15 cellular contexts compared by ENCODE assay signal in the genomic region with DNA sequence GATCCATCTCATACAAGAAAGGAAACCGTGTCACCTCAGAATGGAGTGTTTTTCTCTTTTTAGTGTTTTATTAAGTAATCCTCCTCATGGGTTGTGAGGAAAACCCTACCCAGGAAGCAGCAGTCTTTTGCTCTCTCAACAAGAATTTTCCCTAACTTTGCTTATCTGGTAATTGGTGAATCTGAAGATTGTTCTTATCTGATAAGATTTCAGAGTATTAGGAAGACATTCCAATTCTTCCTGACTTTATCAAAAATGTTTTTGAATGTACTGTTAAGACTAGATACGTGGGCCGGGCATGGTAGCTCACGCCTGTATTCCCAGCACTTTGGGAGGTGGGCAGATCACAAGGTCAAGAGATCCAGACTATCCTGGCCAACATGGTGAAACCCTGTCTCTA.
DNase-seq lines count a peak whose midpoint lies in the region; ATAC-seq, FAIRE-seq and TF ChIP-seq lines count a peak whose summit lies in the region.
"Had no signal": no experiment of that assay in that cellular context is flagged by ENCODE, and none has a peak within 500 bp of the region (broad histone marks: within the 10 kb centered on the region; RNA-seq: fewer than 3 reads in every experiment).

No MANE protein-coding gene starts in this region.

- WGBS in A549 (ENCODE audit: missing lambda C conversion rate) = 85% methylated on average over 4 of the region's 4 CpGs
- WGBS in esophagus squamous epithelium, 2 donors = 92 to 99% methylated on average over 3 to 4 of the region's 4 CpGs

- H3K79me2 ChIP-seq in GM23338 (replicated peaks; ENCODE audit: insufficient read depth) = no peaks in the 10 kb centered on the region

- no peak for TF ChIP-seq RAD21 in A549 (conservative IDR thresholded peaks at IDR 0.05 in 1 of 2, IDR thresholded peaks at IDR 0.05 in 1 of 2)

- TF ChIP-seq POLR2A in A549 (IDR thresholded peaks at IDR 0.05; ENCODE audit: low read length) (no peak), esophagus squamous epithelium (IDR thresholded peaks at IDR 0.05) (no peak)

- H3K27ac Mint-ChIP-seq in GM23338 = 0 out of 2 replicates have a peak overlapping the region, but pooled peaks have one; percentile 98
- H3K27ac Mint-ChIP-seq in activated CD4-positive, alpha-beta memory T cell treated with anti-CD3 and anti-CD28 coated beads, Interleukin-2, amount 10 ng/mL, durations not matched to agents 7 days and 5 days = peak overlapping the region; percentile 99

- H3K9me3 ChIP-seq in A549 (no peaks in the 10 kb centered on the region), esophagus squamous epithelium (no peaks in the 10 kb centered on the region)

- H3K4me1 ChIP-seq in A549 (peaks cover 55% of the 10 kb centered on the region), GM23338 (ENCODE audit: insufficient read depth) (peaks cover 29% of the 10 kb centered on the region), esophagus squamous epithelium (peaks cover 4 to 26% (median 18%) of the 10 kb centered on the region in 3 donors)

- H3K27me3 ChIP-seq in GM23338 (ENCODE audit: insufficient read depth) (no peaks in the 10 kb centered on the region), esophagus squamous epithelium (no peaks in the 10 kb centered on the region)
- H3K27me3 ChIP-seq: cardiac muscle cell had no signal

- CTCF ChIA-PET in A549 (lab: Yijun Ruan, JAX) = interaction anchor here (0.8 kb wide), 1 partner anchor 419 kb away, joined by 3 read pairs; no protein-coding TSS in a partner anchor
- CTCF ChIA-PET in activated CD4-positive, alpha-beta memory T cell treated with anti-CD3 and anti-CD28 coated beads, Interleukin-2, amount 10 ng/mL, durations not matched to agents 7 days and 5 days (lab: Charles Lee) = interaction anchor here (0.9 to 3.8 kb wide), 3 partner anchors 10 to 86 kb away, joined by 3 to 23 read pairs (median 17); a partner anchor contains a TSS

- H3K9me3 Mint-ChIP-seq in GM23338 = peaks cover 11% of the 10 kb centered on the region
- no peaks in the 10 kb centered on the region for H3K9me3 Mint-ChIP-seq in activated CD4-positive, alpha-beta memory T cell treated with anti-CD3 and anti-CD28 coated beads, Interleukin-2, amount 10 ng/mL, durations not matched to agents 7 days and 5 days

- H3K9me2 ChIP-seq in GM23338 (ENCODE audit: insufficient read depth) = no peaks in the 10 kb centered on the region

- TF ChIP-seq CTCF in A549 (IDR thresholded peaks at IDR 0.05) (no peak), GM23338 (conservative IDR thresholded peaks at IDR 0.05; ENCODE audit: low read depth in 2 of 2) (no peak), esophagus squamous epithelium (IDR thresholded peaks at IDR 0.05) (no peak), coronary artery (IDR thresholded peaks at IDR 0.05) (no peak)

- H3K4me2 ChIP-seq in A549 (peak overlapping the region; percentile 80), GM23338 (0 out of 2 replicates have a peak overlapping the region, but pooled peaks have one; percentile 21)

- peaks cover 6% of the 10 kb centered on the region for H3K27me3 Mint-ChIP-seq in GM23338 (ENCODE audit: insufficient read depth, low read depth, poor library complexity)
- no peaks in the 10 kb centered on the region for H3K27me3 Mint-ChIP-seq in activated CD4-positive, alpha-beta memory T cell treated with anti-CD3 and anti-CD28 coated beads, Interleukin-2, amount 10 ng/mL, durations not matched to agents 7 days and 5 days

- intact Hi-C loops in esophagus squamous epithelium (cut with DNase I) = no loop called here

- no peaks in the 10 kb centered on the region for H3F3A ChIP-seq in GM23338 (replicated peaks; ENCODE audit: low read depth)

- TF ChIP-seq EP300 in A549 (IDR thresholded peaks at IDR 0.05) = no peak

- DNase-seq in A549 (ENCODE audit: low read depth in 1 of 2, low spot score in 1 of 2) = no peak
- no peak for DNase-seq in GM23338 (ENCODE audit: low spot score)
- no peak for DNase-seq in activated CD4-positive, alpha-beta memory T cell treated with anti-CD3 and anti-CD28 coated beads, Interleukin-2, amount 10 ng/mL, durations not matched to agents 7 days and 5 days
- no peak for DNase-seq in esophagus squamous epithelium (lab: John Stamatoyannopoulos, UW)
- no peak for DNase-seq in cortex of kidney (lab: John Stamatoyannopoulos, UW)
- DNase-seq in superior temporal gyrus (ENCODE audit: extremely low spot score) = no peak
- no peak for DNase-seq in activated effector memory CD4-positive, alpha-beta T cell treated with Interleukin-2 at 50 U/mL for 16 hours
- DNase-seq in coronary artery (ENCODE audit: low spot score) = no peak
- DNase-seq: activated naive CD4-positive, alpha-beta T cell; DMS 273 treated with DMSO at 0.1 percent for 48 hours; effector memory CD4-positive, alpha-beta T cell; Karpas-422; stimulated activated CD4-positive, alpha-beta T cell treated with anti-CD3 and anti-CD28 coated beads, Interleukin-15, amount 100 ng/mL, for 24 hours had no signal

- no peak overlapping the region for H3K4me3 Mint-ChIP-seq in GM23338
- H3K4me3 Mint-ChIP-seq in activated CD4-positive, alpha-beta memory T cell treated with anti-CD3 and anti-CD28 coated beads, Interleukin-2, amount 10 ng/mL, durations not matched to agents 7 days and 5 days = no peak overlapping the region

- POLR2A ChIA-PET in A549 (lab: Yijun Ruan, JAX) = interaction anchor here (1.5 kb wide), 1 partner anchor 86 kb away, joined by 10 read pairs; a partner anchor contains a TSS
- POLR2A ChIA-PET in activated CD4-positive, alpha-beta memory T cell treated with anti-CD3 and anti-CD28 coated beads, Interleukin-2, amount 10 ng/mL, durations not matched to agents 7 days and 5 days (lab: Charles Lee) = interaction anchor here (0.9 to 3.8 kb wide), 9 partner anchors 8 to 85 kb away, joined by 3 to 50 read pairs (median 14); a partner anchor contains a TSS

- H3K36me3 Mint-ChIP-seq in GM23338 (ENCODE audit: low read depth) = peaks cover 11% of the 10 kb centered on the region
- H3K36me3 Mint-ChIP-seq in activated CD4-positive, alpha-beta memory T cell treated with anti-CD3 and anti-CD28 coated beads, Interleukin-2, amount 10 ng/mL, durations not matched to agents 7 days and 5 days (ENCODE audit: low read depth) = peaks cover 2% of the 10 kb centered on the region

- H3K4me3 ChIP-seq in A549 = no peak overlapping the region
- no peak overlapping the region for H3K4me3 ChIP-seq in GM23338
- no peak overlapping the region for H3K4me3 ChIP-seq in esophagus squamous epithelium
- no peak overlapping the region for H3K4me3 ChIP-seq in coronary artery
- H3K4me3 ChIP-seq: cardiac muscle cell had no signal

- H3K36me3 ChIP-seq in GM23338 (ENCODE audit: insufficient read depth) = no peaks in the 10 kb centered on the region
- H3K36me3 ChIP-seq in esophagus squamous epithelium = no peaks in the 10 kb centered on the region
- H3K36me3 ChIP-seq: cardiac muscle cell had no signal

- H3K27ac ChIP-seq in A549 (peak overlapping the region; percentile 91 to 96), GM23338 (ENCODE audit: low read depth) (no peak overlapping the region), esophagus squamous epithelium (peak overlapping the region in 3 of 4 donors; percentile 76 to 82 (median 78)), coronary artery (no peak overlapping the region)
- H3K27ac ChIP-seq: cardiac muscle cell had no signal

- no peak for FAIRE-seq in A549 (lab: Jason Lieb, UNC)
- FAIRE-seq: frontal cortex had no signal

- ATAC-seq in A549 (no peak), GM23338 (no peak)

- no peak overlapping the region for H2AFZ ChIP-seq in GM23338

- H3K4me1 Mint-ChIP-seq in GM23338 = peaks cover 28% of the 10 kb centered on the region
- peaks cover 34% of the 10 kb centered on the region for H3K4me1 Mint-ChIP-seq in activated CD4-positive, alpha-beta memory T cell treated with anti-CD3 and anti-CD28 coated beads, Interleukin-2, amount 10 ng/mL, durations not matched to agents 7 days and 5 days

- H4K20me1 ChIP-seq in GM23338 (replicated peaks; ENCODE audit: insufficient read depth) = no peaks in the 10 kb centered on the region

TF ChIP-seq in A549, 52 proteins besides CTCF, POLR2A, EP300 and RAD21:
- TF ChIP-seq CEBPB (IDR thresholded peaks at IDR 0.05) (no peak), HOXA7 (CRISPR knock-in tag; IDR thresholded peaks at IDR 0.05) (no peak), TP53 (CRISPR knock-in tag; IDR thresholded peaks at IDR 0.05) (no peak), POLR2AphosphoS2 (conservative IDR thresholded peaks at IDR 0.05; ENCODE audit: low read length) (no peak), ZFP36 (IDR thresholded peaks at IDR 0.05; ENCODE audit: borderline replicate concordance, partially characterized antibody) (no peak), JUN (IDR thresholded peaks at IDR 0.05) (no peak), JUNB (IDR thresholded peaks at IDR 0.05) (no peak), RCOR1 (IDR thresholded peaks at IDR 0.05; ENCODE audit: low read depth, low read length) (no peak)

TF ChIP-seq in GM23338, 12 proteins besides CTCF, POLR2A, EP300 and RAD21 (continues in another document):
- TF ChIP-seq, protein P1, sequence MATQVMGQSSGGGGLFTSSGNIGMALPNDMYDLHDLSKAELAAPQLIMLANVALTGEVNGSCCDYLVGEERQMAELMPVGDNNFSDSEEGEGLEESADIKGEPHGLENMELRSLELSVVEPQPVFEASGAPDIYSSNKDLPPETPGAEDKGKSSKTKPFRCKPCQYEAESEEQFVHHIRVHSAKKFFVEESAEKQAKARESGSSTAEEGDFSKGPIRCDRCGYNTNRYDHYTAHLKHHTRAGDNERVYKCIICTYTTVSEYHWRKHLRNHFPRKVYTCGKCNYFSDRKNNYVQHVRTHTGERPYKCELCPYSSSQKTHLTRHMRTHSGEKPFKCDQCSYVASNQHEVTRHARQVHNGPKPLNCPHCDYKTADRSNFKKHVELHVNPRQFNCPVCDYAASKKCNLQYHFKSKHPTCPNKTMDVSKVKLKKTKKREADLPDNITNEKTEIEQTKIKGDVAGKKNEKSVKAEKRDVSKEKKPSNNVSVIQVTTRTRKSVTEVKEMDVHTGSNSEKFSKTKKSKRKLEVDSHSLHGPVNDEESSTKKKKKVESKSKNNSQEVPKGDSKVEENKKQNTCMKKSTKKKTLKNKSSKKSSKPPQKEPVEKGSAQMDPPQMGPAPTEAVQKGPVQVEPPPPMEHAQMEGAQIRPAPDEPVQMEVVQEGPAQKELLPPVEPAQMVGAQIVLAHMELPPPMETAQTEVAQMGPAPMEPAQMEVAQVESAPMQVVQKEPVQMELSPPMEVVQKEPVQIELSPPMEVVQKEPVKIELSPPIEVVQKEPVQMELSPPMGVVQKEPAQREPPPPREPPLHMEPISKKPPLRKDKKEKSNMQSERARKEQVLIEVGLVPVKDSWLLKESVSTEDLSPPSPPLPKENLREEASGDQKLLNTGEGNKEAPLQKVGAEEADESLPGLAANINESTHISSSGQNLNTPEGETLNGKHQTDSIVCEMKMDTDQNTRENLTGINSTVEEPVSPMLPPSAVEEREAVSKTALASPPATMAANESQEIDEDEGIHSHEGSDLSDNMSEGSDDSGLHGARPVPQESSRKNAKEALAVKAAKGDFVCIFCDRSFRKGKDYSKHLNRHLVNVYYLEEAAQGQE (IDR thresholded peaks at IDR 0.05; ENCODE audit: unreplicated experiment) = no peak
- no peak for TF ChIP-seq POLR2AphosphoS5 (IDR thresholded peaks at IDR 0.05; ENCODE audit: low read depth)
- no peak for TF ChIP-seq NANOG (IDR thresholded peaks at IDR 0.05; ENCODE audit: borderline replicate concordance)
- TF ChIP-seq EZH2phosphoT487 (IDR thresholded peaks at IDR 0.05; ENCODE audit: unreplicated experiment) = no peak
- TF ChIP-seq ZNF114 (CRISPR knock-in tag; IDR thresholded peaks at IDR 0.05) = no peak
- TF ChIP-seq ZNF331 (CRISPR knock-in tag; IDR thresholded peaks at IDR 0.05; ENCODE audit: low read depth) = no peak

Comparison
In these comparisons a context has a peak if more than half of its experiments do, and no peak if none do; other contexts are left out.
1. H3K27ac ChIP-seq: peak in A549 (2 of 2) and esophagus squamous epithelium (3 of 4); none in GM23338 (single experiment) and coronary artery (0 of 2).